In genomic region chrX:48676893-48677270, GRCh38 we compare ENCODE assay signal across 8 cellular contexts. TPM values are rescaled to one million over a fixed set of nuclear protein-coding genes. Genes with fewer than 3 reads are reported as not detected.
A peak's percentile ranks its signal among the peaks of the same experiment; 100 is the strongest.
DNase-seq lines count a peak whose midpoint lies in the region; TF ChIP-seq lines count a peak whose summit lies in the region.

No MANE protein-coding gene starts in this region.

- peak; percentile 9 for DNase-seq in stimulated activated CD4-positive, alpha-beta T cell treated with anti-CD3 and anti-CD28 coated beads, Interleukin-4, amount 100 ng/mL, for 24 hours
- no peak for DNase-seq in stimulated activated CD4-positive, alpha-beta T cell treated with anti-CD3 and anti-CD28 coated beads, Interleukin-4, amount 100 ng/mL, for 4 hours
- no peak for DNase-seq in Jurkat, Clone E6-1 (ENCODE audit: low read depth, low spot score)
- DNase-seq in astrocyte of the spinal cord (ENCODE audit: low read depth, low spot score) (no peak), kidney epithelial cell (ENCODE audit: low read depth) (no peak), substantia nigra (lab: John Stamatoyannopoulos, UW) (peak in 3 of 49 donors; percentile 27 to 43 (median 36)), NCI-H226 (no peak), NCI-H1105 (lab: John Stamatoyannopoulos, UW) (no peak)

- peak overlapping the region; percentile 78 for H3K27ac ChIP-seq in substantia nigra (ENCODE audit: low read depth, low read length, poor library complexity, severe bottlenecking)

- no peaks in the 10 kb centered on the region for H3K27me3 ChIP-seq in kidney epithelial cell (ENCODE audit: control insufficient read depth, insufficient read depth, low read length)

- H3K36me3 ChIP-seq in kidney epithelial cell (ENCODE audit: control insufficient read depth, insufficient read depth, low read length), result no peaks in the 10 kb centered on the region

- in situ Hi-C loops in astrocyte of the spinal cord (cut with HindIII; ENCODE audit: low sequenced_read_pairs), result no loop called here

- TF ChIP-seq CTCF in astrocyte of the spinal cord (IDR thresholded peaks at IDR 0.05; ENCODE audit: low read depth, low read length) (no peak), kidney epithelial cell (IDR thresholded peaks at IDR 0.05; ENCODE audit: insufficient read depth, low read length, poor library complexity, severe bottlenecking) (no peak)

- H3K4me3 ChIP-seq in Jurkat, Clone E6-1 (ENCODE audit: low read length), result peak overlapping the region; percentile 75
- peak overlapping the region; percentile 70 for H3K4me3 ChIP-seq in astrocyte of the spinal cord (ENCODE audit: low read depth, low read length)
- peak overlapping the region; percentile 69 for H3K4me3 ChIP-seq in kidney epithelial cell (ENCODE audit: low read depth, low read length)

RNA-seq across cellular contexts. Expression of gene WAS, which starts 6.7 kb away (rescaled TPM):
- polyA plus RNA-seq in Jurkat, Clone E6-1 (2012; ENCODE audit: insufficient read depth, insufficient read length), result 101 TPM
- 2.2 TPM in 1 of 2 replicates, not detected in the other for total RNA-seq in kidney epithelial cell

RNA-seq across cellular contexts. Expression of gene SUV39H1, which starts 19.7 kb away (rescaled TPM):
- polyA plus RNA-seq in Jurkat, Clone E6-1 (2012; ENCODE audit: insufficient read depth, insufficient read length), result 33.7 TPM
- total RNA-seq in kidney epithelial cell, result 7.6 and 10.9 TPM in 2 replicates
